36 cellular contexts compared by ENCODE assay signal in the genomic region with DNA sequence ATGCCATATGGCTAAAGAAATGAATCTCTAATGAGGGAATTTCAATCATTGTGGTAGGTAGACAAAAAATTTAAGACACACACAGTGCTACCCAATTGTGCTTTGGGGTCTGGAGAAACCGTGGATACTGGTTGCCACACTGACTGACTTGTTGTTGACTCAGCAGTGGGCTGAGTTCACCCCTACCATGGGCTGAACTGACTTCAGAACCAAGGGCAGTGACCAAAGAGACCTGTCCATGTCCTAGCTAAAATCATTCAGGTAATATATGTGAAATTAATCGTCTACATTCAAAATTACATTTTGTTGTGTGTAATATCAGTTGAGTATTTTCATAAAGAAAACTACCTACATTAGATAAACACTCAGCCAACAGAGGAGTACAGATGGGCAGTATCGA.
"Had no signal": no experiment of that assay in that cellular context is flagged by ENCODE, and none has a peak within 500 bp of the region (broad histone marks: within the 10 kb centered on the region; RNA-seq: fewer than 3 reads in every experiment).

No MANE protein-coding gene starts in this region.

- H3K27ac Mint-ChIP-seq: activated CD4-positive, alpha-beta memory T cell treated with anti-CD3 and anti-CD28 coated beads for 36 hours; activated CD4-positive, alpha-beta T cell treated with anti-CD3 and anti-CD28 coated beads for 36 hours; activated CD4-positive, alpha-beta T cell treated with anti-CD3 and anti-CD28 coated beads, Interleukin-2, amount 10 ng/mL, durations not matched to agents 24 days and 14 days; activated CD8-positive, alpha-beta memory T cell treated with anti-CD3 and anti-CD28 coated beads, Interleukin-2, amount 10 ng/mL, durations not matched to agents 7 days and 5 days; activated CD8-positive, alpha-beta T cell treated with anti-CD3 and anti-CD28 coated beads, Interleukin-2, amount 10 ng/mL, durations not matched to agents 7 days and 5 days; activated naive CD4-positive, alpha-beta T cell treated with anti-CD3 and anti-CD28 coated beads for 36 hours; activated naive CD4-positive, alpha-beta T cell treated with anti-CD3 and anti-CD28 coated beads, Interleukin-2, amount 50 U/mL, for 24 hours; activated naive CD8-positive, alpha-beta T cell treated with anti-CD3 and anti-CD28 coated beads for 36 hours; activated naive CD8-positive, alpha-beta T cell treated with anti-CD3 and anti-CD28 coated beads, Interleukin-2, amount 50 U/mL, for 24 hours; activated T-helper 1 cell treated with anti-CD3 and anti-CD28 coated beads, Interleukin-12 subunit alpha, Interleukin-12 subunit beta, Interleukin-2, Interleukin-4 antibody, amounts not matched to agents 30 ng/mL and 10 ng/mL and 1 ng/mL, durations not matched to agents 14 hours and 24 hours and 36 hours; activated T-helper 2 cell treated with anti-CD3 and anti-CD28 coated beads, Interferon-gamma antibody, Interleukin-2, Interleukin-4, amounts not matched to agents 10 μg/mL and 5 μg/mL and 100 μg/mL, durations not matched to agents 14 hours and 24 hours and 36 hours; brain; T-helper 2 cell treated with Interferon-gamma antibody and Interleukin-4, amounts not matched to agents 5 μg/mL and 100 μg/mL, for 36 hours had no signal

- H3K4me1 Mint-ChIP-seq: activated CD8-positive, alpha-beta memory T cell treated with anti-CD3 and anti-CD28 coated beads, Interleukin-2, amount 10 ng/mL, durations not matched to agents 7 days and 5 days; activated naive CD4-positive, alpha-beta T cell treated with anti-CD3 and anti-CD28 coated beads, Interleukin-2, amount 50 U/mL, for 24 hours; activated naive CD8-positive, alpha-beta T cell treated with anti-CD3 and anti-CD28 coated beads for 36 hours; activated naive CD8-positive, alpha-beta T cell treated with anti-CD3 and anti-CD28 coated beads, Interleukin-2, amount 50 U/mL, for 24 hours; brain had no signal

- H3K4me1 ChIP-seq: adrenal gland, ascending aorta, breast epithelium, colonic mucosa, esophagus squamous epithelium, gastroesophageal sphincter, heart right ventricle had no signal

- H3K4me3 Mint-ChIP-seq: activated CD4-positive, alpha-beta memory T cell treated with anti-CD3 and anti-CD28 coated beads for 36 hours; activated CD4-positive, alpha-beta T cell treated with anti-CD3 and anti-CD28 coated beads for 36 hours; activated CD4-positive, alpha-beta T cell treated with anti-CD3 and anti-CD28 coated beads, Interleukin-2, amount 10 ng/mL, durations not matched to agents 24 days and 14 days; activated CD8-positive, alpha-beta memory T cell treated with anti-CD3 and anti-CD28 coated beads, Interleukin-2, amount 10 ng/mL, durations not matched to agents 7 days and 5 days; activated CD8-positive, alpha-beta T cell treated with anti-CD3 and anti-CD28 coated beads, Interleukin-2, amount 10 ng/mL, durations not matched to agents 7 days and 5 days; activated naive CD4-positive, alpha-beta T cell treated with anti-CD3 and anti-CD28 coated beads for 36 hours; activated naive CD4-positive, alpha-beta T cell treated with anti-CD3 and anti-CD28 coated beads, Interleukin-2, amount 50 U/mL, for 24 hours; activated naive CD8-positive, alpha-beta T cell treated with anti-CD3 and anti-CD28 coated beads for 36 hours; activated naive CD8-positive, alpha-beta T cell treated with anti-CD3 and anti-CD28 coated beads, Interleukin-2, amount 50 U/mL, for 24 hours; activated T-helper 1 cell treated with anti-CD3 and anti-CD28 coated beads, Interleukin-12 subunit alpha, Interleukin-12 subunit beta, Interleukin-2, Interleukin-4 antibody, amounts not matched to agents 30 ng/mL and 10 ng/mL and 1 ng/mL, durations not matched to agents 14 hours and 24 hours and 36 hours; brain; T-helper 2 cell treated with Interferon-gamma antibody and Interleukin-4, amounts not matched to agents 5 μg/mL and 100 μg/mL, for 36 hours had no signal

- ATAC-seq: activated CD4-positive, alpha-beta T cell treated with anti-CD3 and anti-CD28 coated beads for 36 hours; activated CD8-positive, alpha-beta memory T cell treated with anti-CD3 and anti-CD28 coated beads, Interleukin-2, amount 10 ng/mL, durations not matched to agents 7 days and 5 days; activated CD8-positive, alpha-beta T cell treated with anti-CD3 and anti-CD28 coated beads, Interleukin-2, amount 10 ng/mL, durations not matched to agents 7 days and 5 days; activated naive CD8-positive, alpha-beta T cell treated with anti-CD3 and anti-CD28 coated beads, Interleukin-2, amount 50 U/mL, for 24 hours; gastroesophageal sphincter; heart right ventricle had no signal

- H3K9me3 ChIP-seq: adrenal gland, ascending aorta, breast epithelium, colonic mucosa, esophagus squamous epithelium, gastroesophageal sphincter had no signal

- FAIRE-seq: endometrium, endothelial cell of umbilical vein had no signal

- H2AFZ ChIP-seq: hepatocyte had no signal

- H3K36me3 Mint-ChIP-seq: activated CD4-positive, alpha-beta memory T cell treated with anti-CD3 and anti-CD28 coated beads for 36 hours; activated CD8-positive, alpha-beta memory T cell treated with anti-CD3 and anti-CD28 coated beads, Interleukin-2, amount 10 ng/mL, durations not matched to agents 7 days and 5 days; activated naive CD4-positive, alpha-beta T cell treated with anti-CD3 and anti-CD28 coated beads, Interleukin-2, amount 50 U/mL, for 24 hours; activated naive CD8-positive, alpha-beta T cell treated with anti-CD3 and anti-CD28 coated beads for 36 hours; brain had no signal

- H3K27me3 Mint-ChIP-seq: activated CD4-positive, alpha-beta T cell treated with anti-CD3 and anti-CD28 coated beads for 36 hours; activated naive CD4-positive, alpha-beta T cell treated with anti-CD3 and anti-CD28 coated beads, Interleukin-2, amount 50 U/mL, for 24 hours; activated naive CD8-positive, alpha-beta T cell treated with anti-CD3 and anti-CD28 coated beads for 36 hours had no signal

- H3K27ac ChIP-seq: adrenal gland, ascending aorta, breast epithelium, cardiac muscle cell, colonic mucosa, epithelial cell of prostate, esophagus squamous epithelium, gastroesophageal sphincter, heart right ventricle, hepatocyte had no signal

- H3K4me3 ChIP-seq: adrenal gland, ascending aorta, breast epithelium, cardiac muscle cell, colonic mucosa, esophagus squamous epithelium, gastroesophageal sphincter, heart right ventricle, hepatocyte had no signal

- DNase-seq: activated CD4-positive, alpha-beta memory T cell treated with anti-CD3 and anti-CD28 coated beads for 36 hours; activated CD4-positive, alpha-beta T cell treated with anti-CD3 and anti-CD28 coated beads for 36 hours; activated CD4-positive, alpha-beta T cell treated with anti-CD3 and anti-CD28 coated beads, Interleukin-2, amount 10 ng/mL, durations not matched to agents 24 days and 14 days; activated CD4-positive, CD25-positive, alpha-beta regulatory T cell; activated CD4-positive, CD25-positive, alpha-beta regulatory T cell treated with anti-CD3 and anti-CD28 coated beads, Interleukin-2, amount 50 U/mL, for 72 hours; activated CD8-positive, alpha-beta memory T cell treated with anti-CD3 and anti-CD28 coated beads, Interleukin-2, amount 10 ng/mL, durations not matched to agents 7 days and 5 days; activated CD8-positive, alpha-beta memory T cell treated with anti-CD3 and anti-CD28 coated beads, Interleukin-2, amount 50 U/mL, for 4 hours; activated CD8-positive, alpha-beta T cell treated with anti-CD3 and anti-CD28 coated beads, Interleukin-2, amount 10 ng/mL, durations not matched to agents 7 days and 5 days; activated effector memory CD4-positive, alpha-beta T cell treated with anti-CD3 and anti-CD28 coated beads, Interleukin-2, amount 50 U/mL, for 16 hours; activated naive CD4-positive, alpha-beta T cell treated with anti-CD3 and anti-CD28 coated beads for 36 hours; activated naive CD8-positive, alpha-beta T cell treated with anti-CD3 and anti-CD28 coated beads for 36 hours; activated naive CD8-positive, alpha-beta T cell treated with anti-CD3 and anti-CD28 coated beads, Interleukin-2, amount 50 U/mL, for 24 hours; activated T-cell treated with anti-CD3 and anti-CD28 coated beads, Interleukin-2, amount 50 U/mL, for 1 hour; activated T-cell treated with anti-CD3 and anti-CD28 coated beads, Interleukin-2, amount 50 U/mL, for 48 hours; adrenal gland; central memory CD4-positive, alpha-beta T cell; cerebellar nuclear complex; colonic mucosa; effector CD8-positive, alpha-beta T cell; esophagus squamous epithelium; foreskin melanocyte; heart right ventricle; T1000 had no signal

- H3K79me2 ChIP-seq: hepatocyte had no signal

- H3K36me3 ChIP-seq: adrenal gland, ascending aorta, breast epithelium, cardiac muscle cell, colonic mucosa, esophagus squamous epithelium, gastroesophageal sphincter, heart right ventricle had no signal

- H3K9me3 Mint-ChIP-seq: activated CD4-positive, alpha-beta memory T cell treated with anti-CD3 and anti-CD28 coated beads for 36 hours; activated CD4-positive, alpha-beta T cell treated with anti-CD3 and anti-CD28 coated beads, Interleukin-2, amount 10 ng/mL, durations not matched to agents 24 days and 14 days; activated naive CD4-positive, alpha-beta T cell treated with anti-CD3 and anti-CD28 coated beads, Interleukin-2, amount 50 U/mL, for 24 hours; activated naive CD8-positive, alpha-beta T cell treated with anti-CD3 and anti-CD28 coated beads for 36 hours; activated T-helper 1 cell treated with anti-CD3 and anti-CD28 coated beads, Interleukin-12 subunit alpha, Interleukin-12 subunit beta, Interleukin-2, Interleukin-4 antibody, amounts not matched to agents 30 ng/mL and 10 ng/mL and 1 ng/mL, durations not matched to agents 14 hours and 24 hours and 36 hours; activated T-helper 2 cell treated with anti-CD3 and anti-CD28 coated beads, Interferon-gamma antibody, Interleukin-2, Interleukin-4, amounts not matched to agents 10 μg/mL and 5 μg/mL and 100 μg/mL, durations not matched to agents 14 hours and 24 hours and 36 hours had no signal

- H3K4me2 ChIP-seq: hepatocyte had no signal

- H3K27me3 ChIP-seq: adrenal gland, ascending aorta, breast epithelium, cardiac muscle cell, colonic mucosa, esophagus squamous epithelium, gastroesophageal sphincter, heart right ventricle, hepatocyte had no signal
